Comparison of ENCODE assay signal across 1 cellular context in the genomic region with DNA sequence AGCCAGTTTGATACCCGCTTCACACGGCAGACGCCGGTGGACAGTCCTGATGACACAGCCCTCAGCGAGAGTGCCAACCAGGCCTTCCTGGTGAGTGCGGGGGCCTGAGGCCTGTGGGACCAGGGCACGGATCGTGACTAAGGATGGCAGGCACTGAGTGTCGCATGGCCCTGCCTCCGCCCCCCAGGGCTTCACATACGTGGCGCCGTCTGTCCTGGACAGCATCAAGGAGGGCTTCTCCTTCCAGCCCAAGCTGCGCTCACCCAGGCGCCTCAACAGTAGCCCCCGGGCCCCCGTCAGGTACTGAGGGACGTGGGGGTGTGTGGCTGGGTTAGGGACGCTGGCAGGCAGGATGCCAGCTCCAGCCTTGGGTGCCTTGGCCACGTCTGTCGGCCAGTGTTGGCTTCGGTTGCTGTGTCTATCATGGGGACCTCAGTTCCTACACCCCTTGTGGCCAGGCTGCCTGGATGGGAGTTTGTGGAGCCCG.
TF ChIP-seq lines count a peak whose summit lies in the region.

No MANE protein-coding gene starts in this region.

TF ChIP-seq in GM12878, 131 proteins besides CTCF, POLR2A, EP300 and RAD21 (continues in another document):
- TF ChIP-seq MTA3 (IDR thresholded peaks at IDR 0.05; ENCODE audit: borderline replicate concordance, low read length) (no peak), BCL11A (IDR thresholded peaks at IDR 0.05; ENCODE audit: low read depth, low read length) (no peak), ZBED1 (IDR thresholded peaks at IDR 0.05; ENCODE audit: borderline replicate concordance) (peak; percentile 15; the same call in 1 of the 2 replicates), SMAD5 (IDR thresholded peaks at IDR 0.05; ENCODE audit: low read depth) (peak; percentile 62; the same call in 1 of the 2 replicates), POLR2AphosphoS5 (IDR thresholded peaks at IDR 0.05; ENCODE audit: low read length) (peak; percentile 65), NR2C1 (IDR thresholded peaks at IDR 0.05) (no peak), RUNX3 (IDR thresholded peaks at IDR 0.05; ENCODE audit: low read length) (no peak), WRNIP1 (IDR thresholded peaks at IDR 0.05; ENCODE audit: borderline replicate concordance, low read depth, low read length) (no peak), SPI1 (IDR thresholded peaks at IDR 0.05; ENCODE audit: borderline replicate concordance, insufficient read depth, low read depth, low read length) (no peak), ESRRA (IDR thresholded peaks at IDR 0.05; ENCODE audit: low read length) (no peak), CREM (IDR thresholded peaks at IDR 0.05; ENCODE audit: low read depth) (no peak), MEF2B (IDR thresholded peaks at IDR 0.05; ENCODE audit: partially characterized antibody, poor library complexity, severe bottlenecking) (no peak), NR2C2 (IDR thresholded peaks at IDR 0.05; ENCODE audit: borderline replicate concordance, control insufficient read depth, insufficient read length, low read depth) (no peak), YBX1 (IDR thresholded peaks at IDR 0.05) (no peak), TCF3 (IDR thresholded peaks at IDR 0.05; ENCODE audit: borderline replicate concordance, insufficient read depth, low read depth, low read length) (no peak), SRF (IDR thresholded peaks at IDR 0.05; ENCODE audit: low read depth in 2 of 2, low read length in 2 of 2) (no peak), HDAC6 (IDR thresholded peaks at IDR 0.05; ENCODE audit: unreplicated experiment) (no peak), CEBPB (IDR thresholded peaks at IDR 0.05; ENCODE audit: borderline replicate concordance in 1 of 2, low read depth in 2 of 2, low read length in 2 of 2) (no peak), CHD2 (IDR thresholded peaks at IDR 0.05; ENCODE audit: borderline replicate concordance, low read depth, low read length) (no peak), POU2F2 (IDR thresholded peaks at IDR 0.05; ENCODE audit: borderline replicate concordance, low read depth, low read length) (peak; percentile 33; the same call in 2 of the 3 replicates), STAT1 (conservative IDR thresholded peaks at IDR 0.05) (no peak), ZNF384 (IDR thresholded peaks at IDR 0.05; ENCODE audit: borderline replicate concordance, low read depth, low read length) (no peak), CHD4 (IDR thresholded peaks at IDR 0.05) (no peak)
- TF ChIP-seq, protein P1, sequence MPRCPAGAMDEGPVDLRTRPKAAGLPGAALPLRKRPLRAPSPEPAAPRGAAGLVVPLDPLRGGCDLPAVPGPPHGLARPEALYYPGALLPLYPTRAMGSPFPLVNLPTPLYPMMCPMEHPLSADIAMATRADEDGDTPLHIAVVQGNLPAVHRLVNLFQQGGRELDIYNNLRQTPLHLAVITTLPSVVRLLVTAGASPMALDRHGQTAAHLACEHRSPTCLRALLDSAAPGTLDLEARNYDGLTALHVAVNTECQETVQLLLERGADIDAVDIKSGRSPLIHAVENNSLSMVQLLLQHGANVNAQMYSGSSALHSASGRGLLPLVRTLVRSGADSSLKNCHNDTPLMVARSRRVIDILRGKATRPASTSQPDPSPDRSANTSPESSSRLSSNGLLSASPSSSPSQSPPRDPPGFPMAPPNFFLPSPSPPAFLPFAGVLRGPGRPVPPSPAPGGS (IDR thresholded peaks at IDR 0.05; ENCODE audit: borderline replicate concordance, insufficient read depth, low read depth, low read length, poor library complexity, severe bottlenecking), result peak; percentile 48
- TF ChIP-seq, protein P2, sequence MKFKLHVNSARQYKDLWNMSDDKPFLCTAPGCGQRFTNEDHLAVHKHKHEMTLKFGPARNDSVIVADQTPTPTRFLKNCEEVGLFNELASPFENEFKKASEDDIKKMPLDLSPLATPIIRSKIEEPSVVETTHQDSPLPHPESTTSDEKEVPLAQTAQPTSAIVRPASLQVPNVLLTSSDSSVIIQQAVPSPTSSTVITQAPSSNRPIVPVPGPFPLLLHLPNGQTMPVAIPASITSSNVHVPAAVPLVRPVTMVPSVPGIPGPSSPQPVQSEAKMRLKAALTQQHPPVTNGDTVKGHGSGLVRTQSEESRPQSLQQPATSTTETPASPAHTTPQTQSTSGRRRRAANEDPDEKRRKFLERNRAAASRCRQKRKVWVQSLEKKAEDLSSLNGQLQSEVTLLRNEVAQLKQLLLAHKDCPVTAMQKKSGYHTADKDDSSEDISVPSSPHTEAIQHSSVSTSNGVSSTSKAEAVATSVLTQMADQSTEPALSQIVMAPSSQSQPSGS (IDR thresholded peaks at IDR 0.05; ENCODE audit: low read length), result no peak
- TF ChIP-seq, protein P3, sequence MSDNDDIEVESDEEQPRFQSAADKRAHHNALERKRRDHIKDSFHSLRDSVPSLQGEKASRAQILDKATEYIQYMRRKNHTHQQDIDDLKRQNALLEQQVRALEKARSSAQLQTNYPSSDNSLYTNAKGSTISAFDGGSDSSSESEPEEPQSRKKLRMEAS (IDR thresholded peaks at IDR 0.05; ENCODE audit: low read depth, low read length), result no peak
- TF ChIP-seq, protein P4, sequence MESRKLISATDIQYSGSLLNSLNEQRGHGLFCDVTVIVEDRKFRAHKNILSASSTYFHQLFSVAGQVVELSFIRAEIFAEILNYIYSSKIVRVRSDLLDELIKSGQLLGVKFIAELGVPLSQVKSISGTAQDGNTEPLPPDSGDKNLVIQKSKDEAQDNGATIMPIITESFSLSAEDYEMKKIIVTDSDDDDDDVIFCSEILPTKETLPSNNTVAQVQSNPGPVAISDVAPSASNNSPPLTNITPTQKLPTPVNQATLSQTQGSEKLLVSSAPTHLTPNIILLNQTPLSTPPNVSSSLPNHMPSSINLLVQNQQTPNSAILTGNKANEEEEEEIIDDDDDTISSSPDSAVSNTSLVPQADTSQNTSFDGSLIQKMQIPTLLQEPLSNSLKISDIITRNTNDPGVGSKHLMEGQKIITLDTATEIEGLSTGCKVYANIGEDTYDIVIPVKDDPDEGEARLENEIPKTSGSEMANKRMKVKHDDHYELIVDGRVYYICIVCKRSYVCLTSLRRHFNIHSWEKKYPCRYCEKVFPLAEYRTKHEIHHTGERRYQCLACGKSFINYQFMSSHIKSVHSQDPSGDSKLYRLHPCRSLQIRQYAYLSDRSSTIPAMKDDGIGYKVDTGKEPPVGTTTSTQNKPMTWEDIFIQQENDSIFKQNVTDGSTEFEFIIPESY (IDR thresholded peaks at IDR 0.05), result no peak
- TF ChIP-seq, protein P5, sequence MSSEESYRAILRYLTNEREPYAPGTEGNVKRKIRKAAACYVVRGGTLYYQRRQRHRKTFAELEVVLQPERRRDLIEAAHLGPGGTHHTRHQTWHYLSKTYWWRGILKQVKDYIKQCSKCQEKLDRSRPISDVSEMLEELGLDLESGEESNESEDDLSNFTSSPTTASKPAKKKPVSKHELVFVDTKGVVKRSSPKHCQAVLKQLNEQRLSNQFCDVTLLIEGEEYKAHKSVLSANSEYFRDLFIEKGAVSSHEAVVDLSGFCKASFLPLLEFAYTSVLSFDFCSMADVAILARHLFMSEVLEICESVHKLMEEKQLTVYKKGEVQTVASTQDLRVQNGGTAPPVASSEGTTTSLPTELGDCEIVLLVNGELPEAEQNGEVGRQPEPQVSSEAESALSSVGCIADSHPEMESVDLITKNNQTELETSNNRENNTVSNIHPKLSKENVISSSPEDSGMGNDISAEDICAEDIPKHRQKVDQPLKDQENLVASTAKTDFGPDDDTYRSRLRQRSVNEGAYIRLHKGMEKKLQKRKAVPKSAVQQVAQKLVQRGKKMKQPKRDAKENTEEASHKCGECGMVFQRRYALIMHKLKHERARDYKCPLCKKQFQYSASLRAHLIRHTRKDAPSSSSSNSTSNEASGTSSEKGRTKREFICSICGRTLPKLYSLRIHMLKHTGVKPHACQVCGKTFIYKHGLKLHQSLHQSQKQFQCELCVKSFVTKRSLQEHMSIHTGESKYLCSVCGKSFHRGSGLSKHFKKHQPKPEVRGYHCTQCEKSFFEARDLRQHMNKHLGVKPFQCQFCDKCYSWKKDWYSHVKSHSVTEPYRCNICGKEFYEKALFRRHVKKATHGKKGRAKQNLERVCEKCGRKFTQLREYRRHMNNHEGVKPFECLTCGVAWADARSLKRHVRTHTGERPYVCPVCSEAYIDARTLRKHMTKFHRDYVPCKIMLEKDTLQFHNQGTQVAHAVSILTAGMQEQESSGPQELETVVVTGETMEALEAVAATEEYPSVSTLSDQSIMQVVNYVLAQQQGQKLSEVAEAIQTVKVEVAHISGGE (CRISPR knock-in tag; IDR thresholded peaks at IDR 0.05), result no peak
- TF ChIP-seq, protein P6, sequence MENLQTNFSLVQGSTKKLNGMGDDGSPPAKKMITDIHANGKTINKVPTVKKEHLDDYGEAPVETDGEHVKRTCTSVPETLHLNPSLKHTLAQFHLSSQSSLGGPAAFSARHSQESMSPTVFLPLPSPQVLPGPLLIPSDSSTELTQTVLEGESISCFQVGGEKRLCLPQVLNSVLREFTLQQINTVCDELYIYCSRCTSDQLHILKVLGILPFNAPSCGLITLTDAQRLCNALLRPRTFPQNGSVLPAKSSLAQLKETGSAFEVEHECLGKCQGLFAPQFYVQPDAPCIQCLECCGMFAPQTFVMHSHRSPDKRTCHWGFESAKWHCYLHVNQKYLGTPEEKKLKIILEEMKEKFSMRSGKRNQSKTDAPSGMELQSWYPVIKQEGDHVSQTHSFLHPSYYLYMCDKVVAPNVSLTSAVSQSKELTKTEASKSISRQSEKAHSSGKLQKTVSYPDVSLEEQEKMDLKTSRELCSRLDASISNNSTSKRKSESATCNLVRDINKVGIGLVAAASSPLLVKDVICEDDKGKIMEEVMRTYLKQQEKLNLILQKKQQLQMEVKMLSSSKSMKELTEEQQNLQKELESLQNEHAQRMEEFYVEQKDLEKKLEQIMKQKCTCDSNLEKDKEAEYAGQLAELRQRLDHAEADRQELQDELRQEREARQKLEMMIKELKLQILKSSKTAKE (IDR thresholded peaks at IDR 0.05; ENCODE audit: low read depth, poor library complexity, severe bottlenecking), result no peak
- TF ChIP-seq, protein P7, sequence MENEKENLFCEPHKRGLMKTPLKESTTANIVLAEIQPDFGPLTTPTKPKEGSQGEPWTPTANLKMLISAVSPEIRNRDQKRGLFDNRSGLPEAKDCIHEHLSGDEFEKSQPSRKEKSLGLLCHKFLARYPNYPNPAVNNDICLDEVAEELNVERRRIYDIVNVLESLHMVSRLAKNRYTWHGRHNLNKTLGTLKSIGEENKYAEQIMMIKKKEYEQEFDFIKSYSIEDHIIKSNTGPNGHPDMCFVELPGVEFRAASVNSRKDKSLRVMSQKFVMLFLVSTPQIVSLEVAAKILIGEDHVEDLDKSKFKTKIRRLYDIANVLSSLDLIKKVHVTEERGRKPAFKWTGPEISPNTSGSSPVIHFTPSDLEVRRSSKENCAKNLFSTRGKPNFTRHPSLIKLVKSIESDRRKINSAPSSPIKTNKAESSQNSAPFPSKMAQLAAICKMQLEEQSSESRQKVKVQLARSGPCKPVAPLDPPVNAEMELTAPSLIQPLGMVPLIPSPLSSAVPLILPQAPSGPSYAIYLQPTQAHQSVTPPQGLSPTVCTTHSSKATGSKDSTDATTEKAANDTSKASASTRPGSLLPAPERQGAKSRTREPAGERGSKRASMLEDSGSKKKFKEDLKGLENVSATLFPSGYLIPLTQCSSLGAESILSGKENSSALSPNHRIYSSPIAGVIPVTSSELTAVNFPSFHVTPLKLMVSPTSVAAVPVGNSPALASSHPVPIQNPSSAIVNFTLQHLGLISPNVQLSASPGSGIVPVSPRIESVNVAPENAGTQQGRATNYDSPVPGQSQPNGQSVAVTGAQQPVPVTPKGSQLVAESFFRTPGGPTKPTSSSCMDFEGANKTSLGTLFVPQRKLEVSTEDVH (IDR thresholded peaks at IDR 0.05; ENCODE audit: low read depth, partially characterized antibody), result no peak
- TF ChIP-seq, protein P8, sequence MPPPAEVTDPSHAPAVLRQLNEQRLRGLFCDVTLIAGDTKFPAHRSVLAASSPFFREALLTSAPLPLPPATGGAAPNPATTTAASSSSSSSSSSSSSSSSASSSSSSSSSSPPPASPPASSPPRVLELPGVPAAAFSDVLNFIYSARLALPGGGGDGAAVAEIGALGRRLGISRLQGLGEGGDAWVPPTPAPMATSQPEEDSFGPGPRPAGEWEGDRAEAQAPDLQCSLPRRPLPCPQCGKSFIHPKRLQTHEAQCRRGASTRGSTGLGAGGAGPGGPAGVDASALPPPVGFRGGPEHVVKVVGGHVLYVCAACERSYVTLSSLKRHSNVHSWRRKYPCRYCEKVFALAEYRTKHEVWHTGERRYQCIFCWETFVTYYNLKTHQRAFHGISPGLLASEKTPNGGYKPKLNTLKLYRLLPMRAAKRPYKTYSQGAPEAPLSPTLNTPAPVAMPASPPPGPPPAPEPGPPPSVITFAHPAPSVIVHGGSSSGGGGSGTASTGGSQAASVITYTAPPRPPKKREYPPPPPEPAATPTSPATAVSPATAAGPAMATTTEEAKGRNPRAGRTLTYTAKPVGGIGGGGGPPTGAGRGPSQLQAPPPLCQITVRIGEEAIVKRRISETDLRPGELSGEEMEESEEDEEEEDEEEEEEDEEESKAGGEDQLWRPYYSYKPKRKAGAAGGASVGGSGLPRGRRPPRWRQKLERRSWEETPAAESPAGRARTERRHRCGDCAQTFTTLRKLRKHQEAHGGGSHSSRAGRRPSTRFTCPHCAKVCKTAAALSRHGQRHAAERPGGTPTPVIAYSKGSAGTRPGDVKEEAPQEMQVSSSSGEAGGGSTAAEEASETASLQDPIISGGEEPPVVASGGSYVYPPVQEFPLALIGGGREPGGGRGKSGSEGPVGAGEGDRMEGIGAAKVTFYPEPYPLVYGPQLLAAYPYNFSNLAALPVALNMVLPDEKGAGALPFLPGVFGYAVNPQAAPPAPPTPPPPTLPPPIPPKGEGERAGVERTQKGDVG (CRISPR knock-in tag; IDR thresholded peaks at IDR 0.05), result no peak
- TF ChIP-seq, protein P9, sequence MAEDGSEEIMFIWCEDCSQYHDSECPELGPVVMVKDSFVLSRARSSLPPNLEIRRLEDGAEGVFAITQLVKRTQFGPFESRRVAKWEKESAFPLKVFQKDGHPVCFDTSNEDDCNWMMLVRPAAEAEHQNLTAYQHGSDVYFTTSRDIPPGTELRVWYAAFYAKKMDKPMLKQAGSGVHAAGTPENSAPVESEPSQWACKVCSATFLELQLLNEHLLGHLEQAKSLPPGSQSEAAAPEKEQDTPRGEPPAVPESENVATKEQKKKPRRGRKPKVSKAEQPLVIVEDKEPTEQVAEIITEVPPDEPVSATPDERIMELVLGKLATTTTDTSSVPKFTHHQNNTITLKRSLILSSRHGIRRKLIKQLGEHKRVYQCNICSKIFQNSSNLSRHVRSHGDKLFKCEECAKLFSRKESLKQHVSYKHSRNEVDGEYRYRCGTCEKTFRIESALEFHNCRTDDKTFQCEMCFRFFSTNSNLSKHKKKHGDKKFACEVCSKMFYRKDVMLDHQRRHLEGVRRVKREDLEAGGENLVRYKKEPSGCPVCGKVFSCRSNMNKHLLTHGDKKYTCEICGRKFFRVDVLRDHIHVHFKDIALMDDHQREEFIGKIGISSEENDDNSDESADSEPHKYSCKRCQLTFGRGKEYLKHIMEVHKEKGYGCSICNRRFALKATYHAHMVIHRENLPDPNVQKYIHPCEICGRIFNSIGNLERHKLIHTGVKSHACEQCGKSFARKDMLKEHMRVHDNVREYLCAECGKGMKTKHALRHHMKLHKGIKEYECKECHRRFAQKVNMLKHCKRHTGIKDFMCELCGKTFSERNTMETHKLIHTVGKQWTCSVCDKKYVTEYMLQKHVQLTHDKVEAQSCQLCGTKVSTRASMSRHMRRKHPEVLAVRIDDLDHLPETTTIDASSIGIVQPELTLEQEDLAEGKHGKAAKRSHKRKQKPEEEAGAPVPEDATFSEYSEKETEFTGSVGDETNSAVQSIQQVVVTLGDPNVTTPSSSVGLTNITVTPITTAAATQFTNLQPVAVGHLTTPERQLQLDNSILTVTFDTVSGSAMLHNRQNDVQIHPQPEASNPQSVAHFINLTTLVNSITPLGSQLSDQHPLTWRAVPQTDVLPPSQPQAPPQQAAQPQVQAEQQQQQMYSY (CRISPR knock-in tag; IDR thresholded peaks at IDR 0.05), result no peak
